35 cellular contexts compared by ENCODE assay signal in the genomic region with DNA sequence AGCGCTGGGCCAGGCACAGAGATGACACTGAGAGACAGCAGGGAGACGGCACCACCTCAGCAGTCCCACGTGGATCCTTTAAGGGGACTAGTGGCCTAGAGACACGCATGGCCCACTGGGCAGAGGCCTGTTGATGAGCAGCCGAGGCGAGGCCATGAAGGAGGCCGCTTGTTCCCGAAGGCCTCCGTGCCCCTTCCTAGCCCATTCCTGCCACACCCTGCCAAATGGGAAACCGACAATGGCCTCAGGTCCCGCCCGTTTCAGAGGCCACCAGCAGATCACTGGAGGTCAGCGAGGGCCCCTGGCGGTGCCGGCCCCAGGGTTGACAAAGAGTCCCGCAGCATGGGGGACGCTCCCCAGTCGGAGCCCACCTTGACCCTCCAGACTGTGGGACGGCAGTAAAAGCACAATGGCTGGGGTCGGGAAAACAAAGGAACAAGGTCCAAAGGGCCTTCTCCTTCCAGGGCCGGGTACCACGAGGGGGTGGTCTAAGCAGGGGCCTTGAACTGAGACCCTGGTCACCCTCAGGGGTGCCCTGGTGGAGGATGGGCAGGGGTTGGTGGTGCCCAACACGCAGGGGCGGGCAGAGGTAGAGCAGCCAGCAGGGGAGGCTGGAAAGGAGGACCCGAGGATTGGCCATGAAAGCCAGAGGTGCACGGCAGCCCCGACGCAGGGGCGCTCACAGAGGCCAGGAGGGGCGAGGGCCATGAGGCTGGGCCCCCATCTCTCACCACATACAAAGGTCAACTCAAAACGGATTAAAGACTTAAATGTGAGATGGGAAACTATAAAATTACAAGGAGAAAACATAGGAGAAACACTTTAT. TPM values are rescaled to one million over a fixed set of nuclear protein-coding genes. Genes with fewer than 3 reads are reported as not detected.
"Had no signal": no experiment of that assay in that cellular context is flagged by ENCODE, and none has a peak within 500 bp of the region (broad histone marks: within the 10 kb centered on the region; RNA-seq: fewer than 3 reads in every experiment).

No MANE protein-coding gene starts in this region.

- H3K9ac ChIP-seq: neural progenitor cell had no signal

- H3K27me3 ChIP-seq: neural progenitor cell, pancreas, right lobe of liver, testis had no signal

- H3K36me3 ChIP-seq: neural progenitor cell, neutrophil, pancreas, prostate gland, right lobe of liver, sigmoid colon, suprapubic skin, tibial artery, transverse colon, upper lobe of right lung, uterus had no signal

- H2AFZ ChIP-seq: neural progenitor cell had no signal

- H3K27ac Mint-ChIP-seq: naive thymus-derived CD4-positive, alpha-beta T cell; natural killer cell; nephron; neural progenitor cell; stimulated activated memory B cell treated with anti-CD40 and anti-IgM and Interleukin-4, amounts not matched to agents 10 μg/mL and 1 μg/mL and 100 μg/mL, for 72 hours; stimulated activated naive CD8-positive, alpha-beta T cell treated with anti-CD3 and anti-CD28 coated beads, Interleukin-15, amount 100 ng/mL, for 72 hours; type B pancreatic cell had no signal

- H3K4me3 Mint-ChIP-seq: naive thymus-derived CD4-positive, alpha-beta T cell; natural killer cell; nephron; neural progenitor cell; stimulated activated memory B cell treated with anti-CD40 and anti-IgM and Interleukin-4, amounts not matched to agents 10 μg/mL and 1 μg/mL and 100 μg/mL, for 72 hours; stimulated activated naive CD8-positive, alpha-beta T cell treated with anti-CD3 and anti-CD28 coated beads, Interleukin-15, amount 100 ng/mL, for 72 hours; type B pancreatic cell had no signal

- H3K27ac ChIP-seq: neural progenitor cell, neutrophil, pancreas, prostate gland, right lobe of liver, sigmoid colon, suprapubic skin, testis, tibial artery, transverse colon, upper lobe of right lung, uterus had no signal

- H3K4me2 ChIP-seq: neural progenitor cell had no signal

- H3K4me1 ChIP-seq: neural progenitor cell, pancreas, prostate gland, right lobe of liver, sigmoid colon, suprapubic skin, testis, tibial artery, transverse colon, upper lobe of right lung, uterus had no signal

- H3K4me1 Mint-ChIP-seq: natural killer cell; nephron; stimulated activated memory B cell treated with anti-CD40 and anti-IgM and Interleukin-4, amounts not matched to agents 10 μg/mL and 1 μg/mL and 100 μg/mL, for 72 hours; stimulated activated naive CD8-positive, alpha-beta T cell treated with anti-CD3 and anti-CD28 coated beads, Interleukin-15, amount 100 ng/mL, for 72 hours had no signal

- DNase-seq: naive thymus-derived CD4-positive, alpha-beta T cell; natural killer cell; nucleus accumbens; retina; right lobe of liver; sigmoid colon; small intestine; stimulated activated CD4-positive, alpha-beta T cell treated with anti-CD3 and anti-CD28 coated beads, Interleukin-12 subunit alpha, Interleukin-12 subunit beta, amount 100 ng/mL, for 4 hours; stimulated activated CD4-positive, alpha-beta T cell treated with anti-CD3 and anti-CD28 coated beads, Interleukin-1b, Interleukin-23, amount 100 ng/mL, for 48 hours; stimulated activated CD4-positive, alpha-beta T cell treated with anti-CD3 and anti-CD28 coated beads, Interleukin-4, amount 100 ng/mL, for 1 hour; stimulated activated CD4-positive, alpha-beta T cell treated with anti-CD3 and anti-CD28 coated beads, Interleukin-4, amount 100 ng/mL, for 4 hours; stimulated activated CD8-positive, alpha-beta memory T cell treated with anti-CD3 and anti-CD28 coated beads, Interleukin-4, amount 100 ng/mL, for 48 hours; stimulated activated naive CD4-positive, alpha-beta T cell; stimulated activated naive CD8-positive, alpha-beta T cell treated with anti-CD3 and anti-CD28 coated beads, Interleukin-15, amount 100 ng/mL, for 72 hours; stimulated activated naive CD8-positive, alpha-beta T cell treated with anti-CD3 and anti-CD28 coated beads, Interleukin-15, Interleukin-2, amounts not matched to agents 100 U/mL and 50 U/mL, for 24 hours; substantia nigra; testis; tibial artery; transverse colon; upper lobe of right lung; uterus had no signal

- H3K4me3 ChIP-seq: neural progenitor cell, pancreas, prostate gland, right lobe of liver, sigmoid colon, suprapubic skin, testis, tibial artery, transverse colon, upper lobe of right lung, uterus had no signal

- H3K36me3 Mint-ChIP-seq: naive thymus-derived CD4-positive, alpha-beta T cell; natural killer cell; neural progenitor cell; stimulated activated memory B cell treated with anti-CD40 and anti-IgM and Interleukin-4, amounts not matched to agents 10 μg/mL and 1 μg/mL and 100 μg/mL, for 72 hours; type B pancreatic cell had no signal

- H3K9me3 Mint-ChIP-seq: natural killer cell; nephron; neural progenitor cell; stimulated activated memory B cell treated with anti-CD40 and anti-IgM and Interleukin-4, amounts not matched to agents 10 μg/mL and 1 μg/mL and 100 μg/mL, for 72 hours; stimulated activated naive CD8-positive, alpha-beta T cell treated with anti-CD3 and anti-CD28 coated beads, Interleukin-15, amount 100 ng/mL, for 72 hours; type B pancreatic cell had no signal

- H3K9me3 ChIP-seq: neutrophil, pancreas, prostate gland, right lobe of liver, sigmoid colon, suprapubic skin, testis, tibial artery, transverse colon, upper lobe of right lung, uterus had no signal

- ATAC-seq: naive thymus-derived CD4-positive, alpha-beta T cell; natural killer cell; pancreas; right cardiac atrium; right lobe of liver; stimulated activated memory B cell treated with anti-CD40 and anti-IgM and Interleukin-4, amounts not matched to agents 10 μg/mL and 1 μg/mL and 100 μg/mL, for 72 hours; stimulated activated naive CD8-positive, alpha-beta T cell treated with anti-CD3 and anti-CD28 coated beads, Interleukin-15, amount 100 ng/mL, for 72 hours; stimulated activated naive CD8-positive, alpha-beta T cell treated with anti-CD3 and anti-CD28 coated beads, Interleukin-15, Interleukin-2, amounts not matched to agents 100 U/mL and 50 U/mL, for 24 hours; upper lobe of right lung had no signal

RNA-seq across cellular contexts. Expression of gene CNPY1, which starts 19.9 kb away (rescaled TPM):
- total RNA-seq: naive thymus-derived CD4-positive, alpha-beta T cell; natural killer cell; omental fat pad; osteocyte; pancreas; posterior vena cava; prostate gland; pulmonary artery endothelial cell; right cardiac atrium; sigmoid colon; suprapubic skin; transverse colon; upper lobe of right lung; uterus had no signal
- polyA plus RNA-seq: naive thymus-derived CD4-positive, alpha-beta T cell; pancreas; right cardiac atrium; sigmoid colon; small intestine; urinary bladder had no signal
